ENCODE assay signal across 29 cellular contexts in genomic region chr7:86765931-86766330, GRCh38.
"Had no signal": no experiment of that assay in that cellular context is flagged by ENCODE, and none has a peak within 500 bp of the region (broad histone marks: within the 10 kb centered on the region; RNA-seq: fewer than 3 reads in every experiment).

No MANE protein-coding gene starts in this region.

- H3K9me3 ChIP-seq: colonic mucosa, esophagus squamous epithelium, gastroesophageal sphincter had no signal

- ATAC-seq: activated CD4-positive, CD25-positive, alpha-beta regulatory T cell treated with anti-CD3 and anti-CD28 coated beads, Interleukin-2, amount 50 U/mL, for 24 hours; activated CD8-positive, alpha-beta T cell treated with anti-CD3 and anti-CD28 coated beads for 36 hours; activated T-cell treated with anti-CD3 and anti-CD28 coated beads, Interleukin-2, amount 50 U/mL, for 4 hours; activated T-helper 17 cell treated with anti-CD3 and anti-CD28 coated beads, Interleukin-2, amount 50 U/mL, for 72 hours; gastroesophageal sphincter; T-cell; T-helper 17 cell had no signal

- H3K27me3 ChIP-seq: brain microvascular endothelial cell, colonic mucosa, esophagus squamous epithelium, gastroesophageal sphincter had no signal

- DNase-seq: activated B cell treated with CpG ODN at 0.5 μM for 24 hours; activated CD4-positive, alpha-beta T cell treated with anti-CD3 and anti-CD28 coated beads for 48 hours; activated CD4-positive, alpha-beta T cell treated with anti-CD3 and anti-CD28 coated beads, Interleukin-2, amount 50 U/mL, for 1 hour; activated CD4-positive, alpha-beta T cell treated with anti-CD3 and anti-CD28 coated beads, Interleukin-2, amount 50 U/mL, for 48 hours; activated CD8-positive, alpha-beta memory T cell treated with anti-CD3 and anti-CD28 coated beads for 24 hours; activated CD8-positive, alpha-beta T cell treated with anti-CD3 and anti-CD28 coated beads for 36 hours; activated effector memory CD4-positive, alpha-beta T cell treated with Interleukin-2 at 50 U/mL for 16 hours; activated gamma-delta T cell treated with Interleukin-2 at 50 U/mL for 16 hours; activated naive CD4-positive, alpha-beta T cell treated with anti-CD3 and anti-CD28 coated beads, Interleukin-2, amount 50 U/mL, for 16 hours; activated naive CD4-positive, alpha-beta T cell treated with Interleukin-2 at 50 U/mL for 16 hours; activated T-cell treated with anti-CD3 and anti-CD28 coated beads, Interleukin-2, amount 50 U/mL, for 4 hours; amniotic stem cell; anterior cingulate cortex; brain microvascular endothelial cell; central memory CD4-positive, alpha-beta T cell; cerebellar nuclear complex; colonic mucosa; effector CD8-positive, alpha-beta T cell; esophagus squamous epithelium; foreskin melanocyte; SW 1271; T-cell; T-helper 17 cell; T1000; WERI-Rb-1 had no signal

- H3K36me3 ChIP-seq: brain microvascular endothelial cell, colonic mucosa, esophagus squamous epithelium, gastroesophageal sphincter, WERI-Rb-1 had no signal

- H3K4me3 ChIP-seq: colonic mucosa, esophagus squamous epithelium, gastroesophageal sphincter had no signal

- H3K4me1 ChIP-seq: colonic mucosa, esophagus squamous epithelium, gastroesophageal sphincter had no signal

- H3K27ac ChIP-seq: brain microvascular endothelial cell, colonic mucosa, epithelial cell of prostate, esophagus squamous epithelium, gastroesophageal sphincter, WERI-Rb-1 had no signal
